In genomic region chr19:19368087-19368486, GRCh38 we compare ENCODE assay signal across 16 cellular contexts. TPM values are rescaled to one million over a fixed set of nuclear protein-coding genes. Genes with fewer than 3 reads are reported as not detected.
DNase-seq lines count a peak whose midpoint lies in the region; ATAC-seq and TF ChIP-seq lines count a peak whose summit lies in the region.
"Had no signal": no experiment of that assay in that cellular context is flagged by ENCODE, and none has a peak within 500 bp of the region (broad histone marks: within the 10 kb centered on the region; RNA-seq: fewer than 3 reads in every experiment).

No MANE protein-coding gene starts in this region.

- DNase-seq in mammary epithelial cell (no peak), MCF 10A (ENCODE audit: unreplicated experiment) (no peak), IMR-90 (no peak), neuronal stem cell (ENCODE audit: low spot score) (no peak), NCI-H1048 (lab: John Stamatoyannopoulos, UW) (no peak), ecto neural progenitor cell (ENCODE audit: low spot score) (no peak)
- DNase-seq in activated CD4-positive, alpha-beta T cell treated with anti-CD3 and anti-CD28 coated beads for 1 hour, result no peak
- DNase-seq: 8988T; AML-193; Caco-2; CD8-positive, alpha-beta memory T cell; DMS79; EL; GOT3 had no signal

- H2AFZ ChIP-seq in mammary epithelial cell (ENCODE audit: low read depth, low read length) (peak overlapping the region; percentile 2), IMR-90 (replicated peaks; ENCODE audit: low read length, poor library complexity) (peak overlapping the region; percentile 43), neuronal stem cell (ENCODE audit: low read length) (peak overlapping the region; percentile 68)

- no peak for TF ChIP-seq RAD21 in IMR-90 (IDR thresholded peaks at IDR 0.05; ENCODE audit: low read length)

- H2AK5ac ChIP-seq in IMR-90 (ENCODE audit: low read depth, low read length), result 0 out of 2 replicates have a peak overlapping the region, but pooled peaks have one; percentile 14
- peak overlapping the region; percentile 20 for H2AK5ac ChIP-seq in neuronal stem cell (ENCODE audit: low read depth, low read length)

- in situ Hi-C loops in mammary epithelial cell (cut with MboI; ENCODE audit: low sequenced_read_pairs in 2 of 2), result loop anchor here in 1 of 2 donors (5.0 kb wide), 1 partner anchor 124 kb away; no protein-coding TSS in a partner anchor
- in situ Hi-C loops in IMR-90 (cut with MboI; ENCODE audit: low sequenced_read_pairs), result loop anchor here (5.0 kb wide), 1 partner anchor 124 kb away; no protein-coding TSS in a partner anchor

- H3K9ac ChIP-seq in mammary epithelial cell (ENCODE audit: insufficient read depth, low read length), result no peak overlapping the region
- H3K9ac ChIP-seq in IMR-90 (ENCODE audit: low read depth, low read length), result no peak overlapping the region
- H3K9ac ChIP-seq in neuronal stem cell (ENCODE audit: low read depth, low read length, poor library complexity), result no peak overlapping the region
- H3K9ac ChIP-seq: BLaER1 had no signal

- H2BK20ac ChIP-seq in IMR-90 (ENCODE audit: low read depth, low read length), result no peak overlapping the region

- TF ChIP-seq POLR2A in IMR-90 (IDR thresholded peaks at IDR 0.05; ENCODE audit: low read depth, low read length), result no peak

- ATAC-seq in IMR-90 (ENCODE audit: low read depth), result no peak

- H3K27ac Mint-ChIP-seq in MCF 10A (ENCODE audit: low read depth, unreplicated experiment), result no peak overlapping the region
- peak overlapping the region; percentile 27 for H3K27ac Mint-ChIP-seq in dendritic cell treated with granulocyte-macrophage colony-stimulating factor and Interleukin-4, amounts not matched to agents 40 ng/mL and 50 ng/mL, for 4 days

- no peak overlapping the region for H4K8ac ChIP-seq in IMR-90 (ENCODE audit: low read depth in 2 of 2, low read length in 2 of 2)
- H4K8ac ChIP-seq in neuronal stem cell (ENCODE audit: low read depth, low read length), result no peak overlapping the region

- TF ChIP-seq CTCF in mammary epithelial cell (conservative IDR thresholded peaks at IDR 0.05 in 1 of 2, IDR thresholded peaks at IDR 0.05 in 1 of 2; ENCODE audit: extremely low read depth in 1 of 2, insufficient read depth in 1 of 2, low read depth in 1 of 2, low read length in 2 of 2) (no peak), MCF 10A (IDR thresholded peaks at IDR 0.05; ENCODE audit: unreplicated experiment) (no peak), IMR-90 (conservative IDR thresholded peaks at IDR 0.05; ENCODE audit: low read depth, low read length) (no peak)

- dilution Hi-C loops in mammary epithelial cell (cut with HindIII; ENCODE audit: low sequenced_read_pairs) (no loop called here), IMR-90 (cut with HindIII; ENCODE audit: low sequenced_read_pairs, unreplicated experiment) (no loop called here)

- H2BK120ac ChIP-seq in IMR-90 (ENCODE audit: low read depth, low read length) (no peak overlapping the region), neuronal stem cell (ENCODE audit: low read depth, low read length) (no peak overlapping the region)

- H3K36me3 Mint-ChIP-seq in MCF 10A (ENCODE audit: insufficient read depth, unreplicated experiment), result no peaks in the 10 kb centered on the region
- H3K36me3 Mint-ChIP-seq in dendritic cell treated with granulocyte-macrophage colony-stimulating factor and Interleukin-4, amounts not matched to agents 40 ng/mL and 50 ng/mL, for 4 days (ENCODE audit: low read depth), result no peaks in the 10 kb centered on the region
- H3K36me3 Mint-ChIP-seq: CD8-positive, alpha-beta memory T cell had no signal

- H3K79me2 ChIP-seq in mammary epithelial cell (ENCODE audit: insufficient read depth, low read length), result no peaks in the 10 kb centered on the region

- no TSS peak for BruUV-seq in mammary epithelial cell (replicated peaks; lab: Mats Ljungman, UMichigan)
- BruUV-seq in MCF 10A (replicated peaks; lab: Mats Ljungman, UMichigan), result no TSS peak
- no TSS peak for BruUV-seq in IMR-90 (replicated peaks; lab: Mats Ljungman, UMichigan)

- H3K4me1 Mint-ChIP-seq in MCF 10A (ENCODE audit: insufficient read depth, unreplicated experiment), result peaks cover 13% of the 10 kb centered on the region
- peaks cover 21% of the 10 kb centered on the region for H3K4me1 Mint-ChIP-seq in dendritic cell treated with granulocyte-macrophage colony-stimulating factor and Interleukin-4, amounts not matched to agents 40 ng/mL and 50 ng/mL, for 4 days (ENCODE audit: low read depth)

- H3K27me3 ChIP-seq in mammary epithelial cell (ENCODE audit: insufficient read depth, low read length), result no peaks in the 10 kb centered on the region
- no peaks in the 10 kb centered on the region for H3K27me3 ChIP-seq in IMR-90 (ENCODE audit: control insufficient read depth, insufficient read depth, low read length)
- H3K27me3 ChIP-seq in neuronal stem cell (ENCODE audit: control insufficient read depth in 3 of 3, insufficient read depth in 3 of 3, low read depth in 1 of 3, low read length in 3 of 3), result no peaks in the 10 kb centered on the region
- H3K27me3 ChIP-seq: BLaER1 had no signal

- H3K4me3 Mint-ChIP-seq in MCF 10A (ENCODE audit: unreplicated experiment), result no peak overlapping the region
- H3K4me3 Mint-ChIP-seq in dendritic cell treated with granulocyte-macrophage colony-stimulating factor and Interleukin-4, amounts not matched to agents 40 ng/mL and 50 ng/mL, for 4 days, result no peak overlapping the region
- H3K4me3 Mint-ChIP-seq: CD8-positive, alpha-beta memory T cell had no signal

- H2AK9ac ChIP-seq in IMR-90 (replicated peaks; ENCODE audit: low read depth, low read length, poor library complexity), result peak overlapping the region; percentile 72

- 0 out of 2 replicates have a peak, but pooled peaks cover 3% of the 10 kb centered on the region for H3K9me1 ChIP-seq in IMR-90 (ENCODE audit: insufficient read depth, low read length)

- H3K14ac ChIP-seq in IMR-90 (replicated peaks; ENCODE audit: low read depth, low read length) (no peak overlapping the region), neuronal stem cell (ENCODE audit: low read length) (no peak overlapping the region)

- H3K9me3 ChIP-seq in mammary epithelial cell (replicated peaks; ENCODE audit: insufficient read depth, low read length) (no peaks in the 10 kb centered on the region), IMR-90 (ENCODE audit: control insufficient read depth, insufficient read depth, low read length) (no peaks in the 10 kb centered on the region), neuronal stem cell (replicated peaks in 1 of 2; ENCODE audit: control insufficient read depth in 2 of 2, insufficient read depth in 1 of 2, low read depth in 1 of 2, low read length in 2 of 2) (no peaks in the 10 kb centered on the region)
- H3K9me3 ChIP-seq: BLaER1, Caco-2 had no signal

- H4K91ac ChIP-seq in IMR-90 (ENCODE audit: insufficient read depth, low read depth, low read length), result no peak overlapping the region
- no peak overlapping the region for H4K91ac ChIP-seq in neuronal stem cell (ENCODE audit: low read depth, low read length, poor library complexity)

- H3K23ac ChIP-seq in IMR-90 (ENCODE audit: low read depth, low read length) (no peak overlapping the region), neuronal stem cell (ENCODE audit: low read depth, low read length, poor library complexity) (peak overlapping the region; percentile 11)

- POLR2A ChIA-PET in MCF 10A (lab: Yijun Ruan, JAX), result interaction anchor here (0.7 to 1.8 kb wide), 2 partner anchors 25 to 122 kb away, joined by 3 to 6 read pairs; no protein-coding TSS in a partner anchor
- POLR2A ChIA-PET in IMR-90 (lab: Charles Lee; ENCODE audit: unreplicated experiment), result no interaction called here

- H2BK15ac ChIP-seq in IMR-90 (ENCODE audit: low read depth, low read length), result no peak overlapping the region
- H2BK15ac ChIP-seq in neuronal stem cell (ENCODE audit: low read length), result peak overlapping the region; percentile 74

- H3K79me1 ChIP-seq in IMR-90 (ENCODE audit: low read depth in 1 of 2, low read length in 2 of 2) (no peaks in the 10 kb centered on the region; a peak in 1 of 4 replicates), neuronal stem cell (ENCODE audit: low read depth, low read length) (peaks cover 2% of the 10 kb centered on the region)

- H3K27me3 Mint-ChIP-seq in MCF 10A (ENCODE audit: insufficient read depth, unreplicated experiment), result no peaks in the 10 kb centered on the region
- no peaks in the 10 kb centered on the region for H3K27me3 Mint-ChIP-seq in dendritic cell treated with granulocyte-macrophage colony-stimulating factor and Interleukin-4, amounts not matched to agents 40 ng/mL and 50 ng/mL, for 4 days
- H3K27me3 Mint-ChIP-seq: CD8-positive, alpha-beta memory T cell had no signal

- CTCF ChIA-PET in mammary epithelial cell (lab: Charles Lee; ENCODE audit: low non-redundant PET), result no interaction called here
- CTCF ChIA-PET in MCF 10A (lab: Yijun Ruan, JAX), result interaction anchor here (0.6 to 11.3 kb wide), 8 partner anchors 11 to 696 kb away, joined by 3 to 176 read pairs (median 9); partner anchors contain the start of gene GATAD2A
- CTCF ChIA-PET in IMR-90 (lab: Yijun Ruan, JAX), result interaction anchor here (0.9 kb wide), 1 partner anchor 121 kb away, joined by 4 read pairs; no protein-coding TSS in a partner anchor

- H3K27ac ChIP-seq in mammary epithelial cell (ENCODE audit: insufficient read depth, low read depth, low read length) (no peak overlapping the region), IMR-90 (ENCODE audit: insufficient read depth, low read length) (no peak overlapping the region), neuronal stem cell (replicated peaks; ENCODE audit: low read length) (no peak overlapping the region)
- H3K27ac ChIP-seq: BLaER1 had no signal

- H3K4me2 ChIP-seq in mammary epithelial cell (ENCODE audit: insufficient read depth, low read depth, low read length) (no peak overlapping the region), IMR-90 (ENCODE audit: low read depth, low read length) (no peak overlapping the region), neuronal stem cell (ENCODE audit: insufficient read depth, low read length, poor library complexity, severe bottlenecking) (no peak overlapping the region)
- H3K4me2 ChIP-seq: BLaER1 had no signal

- intact Hi-C loops in mammary epithelial cell (cut with micrococcal nuclease) (loop anchor here (5.0 kb wide), 1 partner anchor 274 kb away; the partner anchor contains the start of gene GMIP), MCF 10A (cut with micrococcal nuclease) (no loop called here), IMR-90 (cut with micrococcal nuclease) (no loop called here)
- intact Hi-C loops in dendritic cell treated with granulocyte-macrophage colony-stimulating factor and Interleukin-4, amounts not matched to agents 40 ng/mL and 50 ng/mL, for 4 days (cut with micrococcal nuclease), result no loop called here

- WGBS in mammary epithelial cell (ENCODE audit: low coverage, missing lambda C conversion rate), result 69% methylated on average over 6 of the region's 7 CpGs
- WGBS in IMR-90 (ENCODE audit: extremely low coverage in 2 of 2, insufficient read length in 1 of 2), 2 experiments, result 90% methylated on average over 4 of the region's 7 CpGs; no CpG with 5 or more reads in 1 of the 2 experiments
- no CpG with 5 or more reads among the region's 7 CpGs for WGBS in neuronal stem cell (ENCODE audit: extremely low coverage in 2 of 2, insufficient read length in 2 of 2, insufficient replicate concordance in 1 of 2), 2 donors

- H3K18ac ChIP-seq in IMR-90 (ENCODE audit: low read depth, low read length), result no peak overlapping the region
- H3K18ac ChIP-seq in neuronal stem cell (ENCODE audit: low read length), result no peak overlapping the region

- H3K36me3 ChIP-seq in mammary epithelial cell (ENCODE audit: insufficient read depth, low read length) (no peaks in the 10 kb centered on the region), IMR-90 (ENCODE audit: control insufficient read depth, insufficient read depth, low read length) (no peaks in the 10 kb centered on the region), neuronal stem cell (replicated peaks in 1 of 2; ENCODE audit: control insufficient read depth in 2 of 2, insufficient read depth in 2 of 2, low read length in 2 of 2) (no peaks in the 10 kb centered on the region)
- H3K36me3 ChIP-seq: BLaER1 had no signal

- H3K4ac ChIP-seq in IMR-90 (ENCODE audit: low read depth, low read length) (no peak overlapping the region), neuronal stem cell (ENCODE audit: low read length) (no peak overlapping the region)

- no peak overlapping the region for H4K5ac ChIP-seq in IMR-90 (ENCODE audit: low read depth, low read length)

- peak overlapping the region; percentile 86 for H2BK12ac ChIP-seq in neuronal stem cell (ENCODE audit: low read length)

- no peak overlapping the region for H3K56ac ChIP-seq in IMR-90 (ENCODE audit: extremely low read depth, insufficient read depth, low read length)

- H4K20me1 ChIP-seq in mammary epithelial cell (ENCODE audit: insufficient read depth, low read length) (no peaks in the 10 kb centered on the region), IMR-90 (ENCODE audit: insufficient read depth, low read length) (no peaks in the 10 kb centered on the region)
- H4K20me1 ChIP-seq: BLaER1 had no signal

- no peak overlapping the region for H2BK5ac ChIP-seq in IMR-90 (ENCODE audit: low read depth, low read length, poor library complexity, severe bottlenecking)
- H2BK5ac ChIP-seq in neuronal stem cell (ENCODE audit: low read length), result no peak overlapping the region

- no peak overlapping the region for H3K4me3 ChIP-seq in mammary epithelial cell (replicated peaks in 1 of 3; ENCODE audit: insufficient read depth in 1 of 3, low read depth in 2 of 3, low read length in 3 of 3)
- H3K4me3 ChIP-seq in IMR-90 (ENCODE audit: insufficient read depth, low read depth, low read length), result no peak overlapping the region
- no peak overlapping the region for H3K4me3 ChIP-seq in neuronal stem cell (ENCODE audit: low read length in 2 of 2)
- H3K4me3 ChIP-seq: BLaER1 had no signal

- H3K4me1 ChIP-seq in mammary epithelial cell (ENCODE audit: insufficient read depth, low read length) (peaks cover 8% of the 10 kb centered on the region), IMR-90 (ENCODE audit: control insufficient read depth, insufficient read depth, low read length) (peaks cover 5% of the 10 kb centered on the region), neuronal stem cell (ENCODE audit: control insufficient read depth in 2 of 2, insufficient read depth in 1 of 2, low read depth in 1 of 2, low read length in 2 of 2) (peaks cover 1 to 4% of the 10 kb centered on the region in 2 donors)

- no peaks in the 10 kb centered on the region for H3K9me3 Mint-ChIP-seq in MCF 10A (ENCODE audit: unreplicated experiment)
- H3K9me3 Mint-ChIP-seq in dendritic cell treated with granulocyte-macrophage colony-stimulating factor and Interleukin-4, amounts not matched to agents 40 ng/mL and 50 ng/mL, for 4 days, result no peaks in the 10 kb centered on the region
- H3K9me3 Mint-ChIP-seq: CD8-positive, alpha-beta memory T cell had no signal

RNA-seq across cellular contexts. Expression of gene GATAD2A, which starts 37.4 kb away (rescaled TPM):
- total RNA-seq in mammary epithelial cell (100 to 1,000 TPM in 1 of 2 donors, 10 to 100 TPM in 1; 67.5 to 109 TPM), MCF 10A (2022) (77.4 and 91.5 TPM in 2 replicates), IMR-90 (2012; rRNA removed) (23.5 and 32.8 TPM in 2 replicates)
- polyA plus RNA-seq in mammary epithelial cell (49.6 TPM), IMR-90 (2012; rRNA removed) (33.2 and 44.3 TPM in 2 replicates)
- 14.5 TPM for polyA minus RNA-seq in mammary epithelial cell
- polyA plus RNA-seq in IMR-90 (2012; cell fraction: cytosol; rRNA removed), result 36.4 and 38.8 TPM in 2 replicates
- 32.4 and 42.5 TPM in 2 replicates for polyA plus RNA-seq in IMR-90 (2012; cell fraction: nucleus; rRNA removed; ENCODE audit: low replicate concordance)
- 59.3 TPM for polyA plus RNA-seq in neuronal stem cell (2013, experiment 1 of 2)
- 61.3 TPM for polyA plus RNA-seq in neuronal stem cell (2013, experiment 2 of 2)

RNA-seq across cellular contexts. Expression of gene MAU2, which starts 47.5 kb away (rescaled TPM):
- 10 to 100 TPM; 39.7 to 44.5 TPM for total RNA-seq in mammary epithelial cell
- polyA plus RNA-seq in mammary epithelial cell, result 11.1 TPM
- polyA minus RNA-seq in mammary epithelial cell, result 19.0 TPM
- 50.1 and 55.9 TPM in 2 replicates for total RNA-seq in MCF 10A (2022)
- 21.7 and 24.6 TPM in 2 replicates for total RNA-seq in IMR-90 (2012; rRNA removed)
- 31.1 and 35.5 TPM in 2 replicates for polyA plus RNA-seq in IMR-90 (2012; rRNA removed)
- 16.9 and 22.3 TPM in 2 replicates for polyA plus RNA-seq in IMR-90 (2012; cell fraction: cytosol; rRNA removed)
- polyA plus RNA-seq in IMR-90 (2012; cell fraction: nucleus; rRNA removed; ENCODE audit: low replicate concordance), result 69.1 and 140 TPM in 2 replicates
- 17.0 TPM for polyA plus RNA-seq in neuronal stem cell (2013, experiment 1 of 2)
- 17.6 TPM for polyA plus RNA-seq in neuronal stem cell (2013, experiment 2 of 2)

RNA-seq across cellular contexts. Expression of gene SUGP1, which starts 47.8 kb away (rescaled TPM):
- total RNA-seq in mammary epithelial cell (10 to 100 TPM; 23.3 to 48.1 TPM), MCF 10A (2022) (46.0 and 51.1 TPM in 2 replicates), IMR-90 (2012; rRNA removed) (35.8 and 38.3 TPM in 2 replicates)
- polyA plus RNA-seq in mammary epithelial cell (29.2 TPM), IMR-90 (2012; rRNA removed) (33.2 and 38.6 TPM in 2 replicates)
- 22.2 TPM for polyA minus RNA-seq in mammary epithelial cell
- polyA plus RNA-seq in IMR-90 (2012; cell fraction: cytosol; rRNA removed), result 38.4 and 43.2 TPM in 2 replicates
- polyA plus RNA-seq in IMR-90 (2012; cell fraction: nucleus; rRNA removed; ENCODE audit: low replicate concordance), result 120 and 147 TPM in 2 replicates
- 53.3 TPM for polyA plus RNA-seq in neuronal stem cell (2013, experiment 1 of 2)
- 55.9 TPM for polyA plus RNA-seq in neuronal stem cell (2013, experiment 2 of 2)

Comparison
In these comparisons a context has a peak if more than half of its experiments do, and no peak if none do; other contexts are left out.
1. H2AFZ ChIP-seq: peak in every context shown above with its lines; median percentile 68 in neuronal stem cell; 43 in IMR-90; 2 in mammary epithelial cell.